Comparison of ENCODE assay signal across 1 cellular context in genomic region chr6:17962436-17963031, GRCh38.
TF ChIP-seq lines count a peak whose summit lies in the region.

No MANE protein-coding gene starts in this region.

TF ChIP-seq in K562, 482 proteins besides CTCF, POLR2A, EP300 and RAD21 (continued from another document and continues in another):
- TF ChIP-seq, protein P1, sequence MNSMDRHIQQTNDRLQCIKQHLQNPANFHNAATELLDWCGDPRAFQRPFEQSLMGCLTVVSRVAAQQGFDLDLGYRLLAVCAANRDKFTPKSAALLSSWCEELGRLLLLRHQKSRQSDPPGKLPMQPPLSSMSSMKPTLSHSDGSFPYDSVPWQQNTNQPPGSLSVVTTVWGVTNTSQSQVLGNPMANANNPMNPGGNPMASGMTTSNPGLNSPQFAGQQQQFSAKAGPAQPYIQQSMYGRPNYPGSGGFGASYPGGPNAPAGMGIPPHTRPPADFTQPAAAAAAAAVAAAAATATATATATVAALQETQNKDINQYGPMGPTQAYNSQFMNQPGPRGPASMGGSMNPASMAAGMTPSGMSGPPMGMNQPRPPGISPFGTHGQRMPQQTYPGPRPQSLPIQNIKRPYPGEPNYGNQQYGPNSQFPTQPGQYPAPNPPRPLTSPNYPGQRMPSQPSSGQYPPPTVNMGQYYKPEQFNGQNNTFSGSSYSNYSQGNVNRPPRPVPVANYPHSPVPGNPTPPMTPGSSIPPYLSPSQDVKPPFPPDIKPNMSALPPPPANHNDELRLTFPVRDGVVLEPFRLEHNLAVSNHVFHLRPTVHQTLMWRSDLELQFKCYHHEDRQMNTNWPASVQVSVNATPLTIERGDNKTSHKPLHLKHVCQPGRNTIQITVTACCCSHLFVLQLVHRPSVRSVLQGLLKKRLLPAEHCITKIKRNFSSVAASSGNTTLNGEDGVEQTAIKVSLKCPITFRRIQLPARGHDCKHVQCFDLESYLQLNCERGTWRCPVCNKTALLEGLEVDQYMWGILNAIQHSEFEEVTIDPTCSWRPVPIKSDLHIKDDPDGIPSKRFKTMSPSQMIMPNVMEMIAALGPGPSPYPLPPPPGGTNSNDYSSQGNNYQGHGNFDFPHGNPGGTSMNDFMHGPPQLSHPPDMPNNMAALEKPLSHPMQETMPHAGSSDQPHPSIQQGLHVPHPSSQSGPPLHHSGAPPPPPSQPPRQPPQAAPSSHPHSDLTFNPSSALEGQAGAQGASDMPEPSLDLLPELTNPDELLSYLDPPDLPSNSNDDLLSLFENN (IDR thresholded peaks at IDR 0.05; ENCODE audit: low read depth in 2 of 2, low read length in 2 of 2): peak in 1 of 2 experiments; percentile 96; a peak in 2 of 4 replicates
- TF ChIP-seq CXXC5 (CRISPR knock-in tag; IDR thresholded peaks at IDR 0.05) (peak; percentile 69), ARID3A (IDR thresholded peaks at IDR 0.05; ENCODE audit: borderline replicate concordance, low read depth, low read length) (peak; percentile 46; the same call in 1 of the 2 replicates), ZBTB26 (CRISPR knock-in tag; IDR thresholded peaks at IDR 0.05) (peak; percentile 61; the same call in 1 of the 2 replicates), PHF21A (IDR thresholded peaks at IDR 0.05; ENCODE audit: borderline replicate concordance, low read depth) (no peak), ELF1 (tag; IDR thresholded peaks at IDR 0.05) (peak; percentile 74), FOS (IDR thresholded peaks at IDR 0.05; ENCODE audit: extremely low read depth, insufficient read length) (no peak), NCOA6 (IDR thresholded peaks at IDR 0.05) (no peak), E2F3 (CRISPR knock-in tag; IDR thresholded peaks at IDR 0.05) (0 out of 2 replicates have a peak, but pooled peaks have one; percentile 21), HNRNPUL1 (IDR thresholded peaks at IDR 0.05; ENCODE audit: low read length) (no peak), KAT8 (IDR thresholded peaks at IDR 0.05; ENCODE audit: low read depth) (no peak), RERE (CRISPR knock-in tag; IDR thresholded peaks at IDR 0.05; ENCODE audit: borderline replicate concordance) (0 out of 2 replicates have a peak, but pooled peaks have one; percentile 57), XRCC5 (IDR thresholded peaks at IDR 0.05; ENCODE audit: low read depth, low read length) (peak; percentile 84; the same call in 1 of the 2 replicates), FOXK1 (CRISPR knock-in tag; IDR thresholded peaks at IDR 0.05; ENCODE audit: borderline replicate concordance) (no peak; the same call in 1 of the 2 replicates), SIN3B (IDR thresholded peaks at IDR 0.05; ENCODE audit: low read depth) (no peak), BDP1 (IDR thresholded peaks at IDR 0.05; ENCODE audit: insufficient read depth, insufficient read length) (no peak), STAG1 (CRISPR knock-in tag; IDR thresholded peaks at IDR 0.05; ENCODE audit: borderline replicate concordance) (no peak), RFX7 (CRISPR knock-in tag; IDR thresholded peaks at IDR 0.05) (no peak), POLR2H (tag; IDR thresholded peaks at IDR 0.05; ENCODE audit: low read depth) (no peak), PTRF (tag; IDR thresholded peaks at IDR 0.05) (no peak), MEF2A (IDR thresholded peaks at IDR 0.05; ENCODE audit: control insufficient read depth, low read depth, low read length) (peak; percentile 68), LEF1 (IDR thresholded peaks at IDR 0.05) (peak; percentile 88), TBP (optimal IDR thresholded peaks at IDR 0.05; ENCODE audit: low read depth, low read length) (no peak), SIN3A (IDR thresholded peaks at IDR 0.05; ENCODE audit: borderline replicate concordance in 2 of 2, control insufficient read depth in 1 of 2, low read depth in 2 of 2, low read length in 2 of 2) (peak; percentile 96 to 100; a peak in 3 of 4 replicates), ZBTB2 (IDR thresholded peaks at IDR 0.05) (no peak; the same call in none of the 2 replicates), SLC30A9 (CRISPR knock-in tag; IDR thresholded peaks at IDR 0.05) (no peak), CBX3 (IDR thresholded peaks at IDR 0.05; ENCODE audit: borderline replicate concordance in 1 of 2, low read length in 2 of 2) (peak in 1 of 2 experiments; percentile 91; a peak in 1 of 3 replicates)
- TF ChIP-seq, protein P2, sequence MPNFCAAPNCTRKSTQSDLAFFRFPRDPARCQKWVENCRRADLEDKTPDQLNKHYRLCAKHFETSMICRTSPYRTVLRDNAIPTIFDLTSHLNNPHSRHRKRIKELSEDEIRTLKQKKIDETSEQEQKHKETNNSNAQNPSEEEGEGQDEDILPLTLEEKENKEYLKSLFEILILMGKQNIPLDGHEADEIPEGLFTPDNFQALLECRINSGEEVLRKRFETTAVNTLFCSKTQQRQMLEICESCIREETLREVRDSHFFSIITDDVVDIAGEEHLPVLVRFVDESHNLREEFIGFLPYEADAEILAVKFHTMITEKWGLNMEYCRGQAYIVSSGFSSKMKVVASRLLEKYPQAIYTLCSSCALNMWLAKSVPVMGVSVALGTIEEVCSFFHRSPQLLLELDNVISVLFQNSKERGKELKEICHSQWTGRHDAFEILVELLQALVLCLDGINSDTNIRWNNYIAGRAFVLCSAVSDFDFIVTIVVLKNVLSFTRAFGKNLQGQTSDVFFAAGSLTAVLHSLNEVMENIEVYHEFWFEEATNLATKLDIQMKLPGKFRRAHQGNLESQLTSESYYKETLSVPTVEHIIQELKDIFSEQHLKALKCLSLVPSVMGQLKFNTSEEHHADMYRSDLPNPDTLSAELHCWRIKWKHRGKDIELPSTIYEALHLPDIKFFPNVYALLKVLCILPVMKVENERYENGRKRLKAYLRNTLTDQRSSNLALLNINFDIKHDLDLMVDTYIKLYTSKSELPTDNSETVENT (CRISPR knock-in tag; IDR thresholded peaks at IDR 0.05): 0 out of 2 replicates have a peak, but pooled peaks have one; percentile 10
- TF ChIP-seq, protein P3, sequence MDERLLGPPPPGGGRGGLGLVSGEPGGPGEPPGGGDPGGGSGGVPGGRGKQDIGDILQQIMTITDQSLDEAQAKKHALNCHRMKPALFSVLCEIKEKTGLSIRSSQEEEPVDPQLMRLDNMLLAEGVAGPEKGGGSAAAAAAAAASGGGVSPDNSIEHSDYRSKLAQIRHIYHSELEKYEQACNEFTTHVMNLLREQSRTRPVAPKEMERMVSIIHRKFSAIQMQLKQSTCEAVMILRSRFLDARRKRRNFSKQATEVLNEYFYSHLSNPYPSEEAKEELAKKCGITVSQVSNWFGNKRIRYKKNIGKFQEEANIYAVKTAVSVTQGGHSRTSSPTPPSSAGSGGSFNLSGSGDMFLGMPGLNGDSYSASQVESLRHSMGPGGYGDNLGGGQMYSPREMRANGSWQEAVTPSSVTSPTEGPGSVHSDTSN (CRISPR knock-in tag; IDR thresholded peaks at IDR 0.05; ENCODE audit: low read depth): no peak
- TF ChIP-seq, protein P3 (tag; conservative IDR thresholded peaks at IDR 0.05; ENCODE audit: low read depth): peak; percentile 55; the same call in 1 of the 2 replicates
- TF ChIP-seq, protein P4, sequence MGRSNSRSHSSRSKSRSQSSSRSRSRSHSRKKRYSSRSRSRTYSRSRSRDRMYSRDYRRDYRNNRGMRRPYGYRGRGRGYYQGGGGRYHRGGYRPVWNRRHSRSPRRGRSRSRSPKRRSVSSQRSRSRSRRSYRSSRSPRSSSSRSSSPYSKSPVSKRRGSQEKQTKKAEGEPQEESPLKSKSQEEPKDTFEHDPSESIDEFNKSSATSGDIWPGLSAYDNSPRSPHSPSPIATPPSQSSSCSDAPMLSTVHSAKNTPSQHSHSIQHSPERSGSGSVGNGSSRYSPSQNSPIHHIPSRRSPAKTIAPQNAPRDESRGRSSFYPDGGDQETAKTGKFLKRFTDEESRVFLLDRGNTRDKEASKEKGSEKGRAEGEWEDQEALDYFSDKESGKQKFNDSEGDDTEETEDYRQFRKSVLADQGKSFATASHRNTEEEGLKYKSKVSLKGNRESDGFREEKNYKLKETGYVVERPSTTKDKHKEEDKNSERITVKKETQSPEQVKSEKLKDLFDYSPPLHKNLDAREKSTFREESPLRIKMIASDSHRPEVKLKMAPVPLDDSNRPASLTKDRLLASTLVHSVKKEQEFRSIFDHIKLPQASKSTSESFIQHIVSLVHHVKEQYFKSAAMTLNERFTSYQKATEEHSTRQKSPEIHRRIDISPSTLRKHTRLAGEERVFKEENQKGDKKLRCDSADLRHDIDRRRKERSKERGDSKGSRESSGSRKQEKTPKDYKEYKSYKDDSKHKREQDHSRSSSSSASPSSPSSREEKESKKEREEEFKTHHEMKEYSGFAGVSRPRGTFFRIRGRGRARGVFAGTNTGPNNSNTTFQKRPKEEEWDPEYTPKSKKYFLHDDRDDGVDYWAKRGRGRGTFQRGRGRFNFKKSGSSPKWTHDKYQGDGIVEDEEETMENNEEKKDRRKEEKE (IDR thresholded peaks at IDR 0.05; ENCODE audit: borderline replicate concordance in 1 of 2, control insufficient read depth in 1 of 2, low read depth in 2 of 2, low read length in 1 of 2): peak in 1 of 2 experiments; percentile 92; a peak in 2 of 4 replicates
- TF ChIP-seq, protein P5, sequence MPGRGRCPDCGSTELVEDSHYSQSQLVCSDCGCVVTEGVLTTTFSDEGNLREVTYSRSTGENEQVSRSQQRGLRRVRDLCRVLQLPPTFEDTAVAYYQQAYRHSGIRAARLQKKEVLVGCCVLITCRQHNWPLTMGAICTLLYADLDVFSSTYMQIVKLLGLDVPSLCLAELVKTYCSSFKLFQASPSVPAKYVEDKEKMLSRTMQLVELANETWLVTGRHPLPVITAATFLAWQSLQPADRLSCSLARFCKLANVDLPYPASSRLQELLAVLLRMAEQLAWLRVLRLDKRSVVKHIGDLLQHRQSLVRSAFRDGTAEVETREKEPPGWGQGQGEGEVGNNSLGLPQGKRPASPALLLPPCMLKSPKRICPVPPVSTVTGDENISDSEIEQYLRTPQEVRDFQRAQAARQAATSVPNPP (IDR thresholded peaks at IDR 0.05; ENCODE audit: borderline replicate concordance, insufficient read depth, insufficient read length): no peak
